ENCODE assay signal across 1 cellular context in genomic region chr6:49964064-49964463, GRCh38.
TF ChIP-seq lines count a peak whose summit lies in the region.

TSS of gene DEFB114 (minus strand) at chr6:49964164. CDS start at chr6:49964105, 59 bp downstream.

TF ChIP-seq in GM23338, 12 proteins besides CTCF, POLR2A, EP300 and RAD21 (continued from another document):
- TF ChIP-seq REST (IDR thresholded peaks at IDR 0.05; ENCODE audit: unreplicated experiment) (no peak), ZNF331 (CRISPR knock-in tag; IDR thresholded peaks at IDR 0.05; ENCODE audit: low read depth) (no peak)
